11 cellular contexts compared by ENCODE assay signal in the genomic region with DNA sequence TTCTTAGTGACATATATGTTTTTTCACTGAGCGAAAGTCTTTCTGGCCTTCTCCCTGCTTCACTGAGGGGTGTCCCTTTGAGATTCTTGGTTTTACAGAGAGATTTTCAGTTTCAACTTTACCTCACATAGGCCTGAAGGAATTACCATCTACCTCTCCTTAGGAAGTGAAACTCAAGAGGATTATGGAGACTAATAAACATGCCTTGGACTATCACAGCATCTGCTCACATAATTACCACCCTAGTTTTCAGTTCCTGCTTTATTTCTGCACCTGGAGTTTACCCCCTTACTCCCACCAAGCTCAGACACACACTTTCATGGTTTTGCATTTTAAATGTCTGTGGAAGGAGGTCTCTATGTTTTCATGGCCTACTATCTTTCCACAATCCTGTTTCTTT.
A peak's percentile ranks its signal among the peaks of the same experiment; 100 is the strongest.
DNase-seq lines count a peak whose midpoint lies in the region; ATAC-seq and TF ChIP-seq lines count a peak whose summit lies in the region.
"Had no signal": no experiment of that assay in that cellular context is flagged by ENCODE, and none has a peak within 500 bp of the region (broad histone marks: within the 10 kb centered on the region; RNA-seq: fewer than 3 reads in every experiment).

No MANE protein-coding gene starts in this region.

- no peaks in the 10 kb centered on the region for H3K4me1 ChIP-seq in esophagus muscularis mucosa

- intact Hi-C loops in esophagus muscularis mucosa (cut with DNase I): no loop called here

- DNase-seq in naive B cell (peak; percentile 79), DMS153 (lab: John Stamatoyannopoulos, UW) (no peak), esophagus muscularis mucosa (ENCODE audit: extremely low spot score) (no peak)
- DNase-seq in T-helper 2 cell treated with Interferon-gamma antibody and Interleukin-4, amounts not matched to agents 5 μg/mL and 100 μg/mL, for 36 hours (ENCODE audit: low spot score): no peak
- DNase-seq: NCI-H774, ovary had no signal

- H3K9me3 Mint-ChIP-seq in naive B cell: peaks cover 0 to 9% (median 4%) of the 10 kb centered on the region in 7 donors
- peaks cover 3% of the 10 kb centered on the region for H3K9me3 Mint-ChIP-seq in T-helper 2 cell treated with Interferon-gamma antibody and Interleukin-4, amounts not matched to agents 5 μg/mL and 100 μg/mL, for 36 hours

- H3K4me1 Mint-ChIP-seq in naive B cell: peaks cover 45 to 51% (median 47%) of the 10 kb centered on the region in 3 donors
- no peaks in the 10 kb centered on the region for H3K4me1 Mint-ChIP-seq in T-helper 2 cell treated with Interferon-gamma antibody and Interleukin-4, amounts not matched to agents 5 μg/mL and 100 μg/mL, for 36 hours (ENCODE audit: low read depth)

- H3K9me3 ChIP-seq in esophagus muscularis mucosa: peaks cover 0 to 5% (median 0%) of the 10 kb centered on the region in 4 donors
- H3K9me3 ChIP-seq: ovary had no signal

- peaks cover 0 to 7% of the 10 kb centered on the region in 2 donors for H3K36me3 Mint-ChIP-seq in naive B cell
- no peaks in the 10 kb centered on the region for H3K36me3 Mint-ChIP-seq in T-helper 2 cell treated with Interferon-gamma antibody and Interleukin-4, amounts not matched to agents 5 μg/mL and 100 μg/mL, for 36 hours (ENCODE audit: low read depth)

- WGBS in esophagus muscularis mucosa: 100% methylated on average over 1 of the region's 1 CpG

- no peak overlapping the region for H3K4me3 ChIP-seq in esophagus muscularis mucosa
- H3K4me3 ChIP-seq: ovary had no signal

- H3K27ac Mint-ChIP-seq in naive B cell: peak overlapping the region; percentile 25 to 97 (median 85)
- no peak overlapping the region for H3K27ac Mint-ChIP-seq in T-helper 2 cell treated with Interferon-gamma antibody and Interleukin-4, amounts not matched to agents 5 μg/mL and 100 μg/mL, for 36 hours
- H3K27ac Mint-ChIP-seq: activated naive CD8-positive, alpha-beta T cell; WTC11 had no signal

- peak overlapping the region in 7 of 8 donors; percentile 9 to 64 (median 27) for H3K4me3 Mint-ChIP-seq in naive B cell
- no peak overlapping the region for H3K4me3 Mint-ChIP-seq in T-helper 2 cell treated with Interferon-gamma antibody and Interleukin-4, amounts not matched to agents 5 μg/mL and 100 μg/mL, for 36 hours
- H3K4me3 Mint-ChIP-seq: activated naive CD8-positive, alpha-beta T cell; WTC11 had no signal

- H3K27me3 Mint-ChIP-seq in naive B cell: no peaks in the 10 kb centered on the region
- H3K27me3 Mint-ChIP-seq in T-helper 2 cell treated with Interferon-gamma antibody and Interleukin-4, amounts not matched to agents 5 μg/mL and 100 μg/mL, for 36 hours (ENCODE audit: low read depth): peaks cover 6% of the 10 kb centered on the region

- peak; percentile 82 for ATAC-seq in GM19023 (IDR thresholded peaks at IDR 0.05; ENCODE audit: unreplicated experiment)
- ATAC-seq in GM21737 (IDR thresholded peaks at IDR 0.05; ENCODE audit: unreplicated experiment): peak; percentile 76
- ATAC-seq in HG03378 (IDR thresholded peaks at IDR 0.05; ENCODE audit: unreplicated experiment): peak; percentile 93
- ATAC-seq in naive B cell (ENCODE audit: low read depth in 2 of 2): peak; percentile 91 to 92
- ATAC-seq: WTC11 had no signal

- H3K27ac ChIP-seq in esophagus muscularis mucosa (replicated peaks in 1 of 4): no peak overlapping the region
- H3K27ac ChIP-seq: ovary had no signal

- no peak for TF ChIP-seq CTCF in esophagus muscularis mucosa (IDR thresholded peaks at IDR 0.05)

- no peaks in the 10 kb centered on the region for H3K27me3 ChIP-seq in esophagus muscularis mucosa
- H3K27me3 ChIP-seq: ovary had no signal

- H3K36me3 ChIP-seq in esophagus muscularis mucosa: no peaks in the 10 kb centered on the region
- H3K36me3 ChIP-seq: ovary had no signal

- no peak for TF ChIP-seq POLR2A in esophagus muscularis mucosa (IDR thresholded peaks at IDR 0.05; ENCODE audit: low read depth)

- no peak for TF ChIP-seq EP300 in esophagus muscularis mucosa (IDR thresholded peaks at IDR 0.05)
